ENCODE assay signal across 14 cellular contexts in genomic region chr4:113437124-113437523, GRCh38.
DNase-seq lines count a peak whose midpoint lies in the region; ATAC-seq and TF ChIP-seq lines count a peak whose summit lies in the region.
"Had no signal": no experiment of that assay in that cellular context is flagged by ENCODE, and none has a peak within 500 bp of the region (broad histone marks: within the 10 kb centered on the region; RNA-seq: fewer than 3 reads in every experiment).

No MANE protein-coding gene starts in this region.

- no peaks in the 10 kb centered on the region for H3K79me2 ChIP-seq in neural progenitor cell (ENCODE audit: low read depth)

- DNase-seq in Right ventricle myocardium inferior (ENCODE audit: missing footprints) (no peak), cardiac septum (ENCODE audit: low spot score) (no peak), fibroblast of mammary gland (ENCODE audit: low read depth) (peak; percentile 61), neural progenitor cell (ENCODE audit: low spot score) (no peak), D341Med (ENCODE audit: low spot score) (no peak)
- no peak for DNase-seq in activated naive CD4-positive, alpha-beta T cell (lab: John Stamatoyannopoulos, UW)
- DNase-seq in activated naive CD4-positive, alpha-beta T cell treated with anti-CD3 and anti-CD28 coated beads, Interleukin-2, amount 50 U/mL, for 72 hours (ENCODE audit: low spot score in 2 of 2) = no peak
- DNase-seq: activated CD4-positive, CD25-positive, alpha-beta regulatory T cell treated with anti-CD3 and anti-CD28 coated beads, Interleukin-2, amount 50 U/mL, for 72 hours; activated T-cell treated with anti-CD3 and anti-CD28 coated beads for 4 hours; amygdala; NCI-H1105 treated with DMSO at 0.1 percent for 48 hours; OCI-M1 had no signal

- peaks cover 6% of the 10 kb centered on the region for H3K4me1 ChIP-seq in neural progenitor cell

- H3K4me3 ChIP-seq in fibroblast of mammary gland (ENCODE audit: control insufficient read depth, low read depth, low read length) (no peak overlapping the region), neural progenitor cell (no peak overlapping the region)

- no peaks in the 10 kb centered on the region for H3F3A ChIP-seq in neural progenitor cell (ENCODE audit: low read depth)

- no peaks in the 10 kb centered on the region for H3K27me3 ChIP-seq in neural progenitor cell

- H3K9ac ChIP-seq in neural progenitor cell = no peak overlapping the region

- no peaks in the 10 kb centered on the region for H3K27me3 Mint-ChIP-seq in neural progenitor cell (ENCODE audit: insufficient read depth, low read depth)

- H4K20me1 ChIP-seq in neural progenitor cell (ENCODE audit: low read depth) = no peaks in the 10 kb centered on the region

- no peak overlapping the region for H3K27ac Mint-ChIP-seq in neural progenitor cell
- no peak overlapping the region for H3K27ac Mint-ChIP-seq in activated naive CD4-positive, alpha-beta T cell treated with anti-CD3 and anti-CD28 coated beads, Interleukin-2, amount 50 U/mL, for 72 hours
- H3K27ac Mint-ChIP-seq: T-helper 1 cell treated with Interleukin-12 subunit alpha and Interleukin-12 subunit beta and Interleukin-4 antibody, amounts not matched to agents 30 μg/mL and 1 μg/mL, for 36 hours had no signal

- H3K9me3 ChIP-seq in neural progenitor cell (ENCODE audit: low read depth) = no peaks in the 10 kb centered on the region

- no peak for TF ChIP-seq CTCF in fibroblast of mammary gland (conservative IDR thresholded peaks at IDR 0.05; ENCODE audit: control insufficient read depth, insufficient read depth, low read depth, low read length)
- no peak for TF ChIP-seq CTCF in neural progenitor cell (IDR thresholded peaks at IDR 0.05)

- no peaks in the 10 kb centered on the region for H3K9me3 Mint-ChIP-seq in neural progenitor cell
- peaks cover 0 to 15% of the 10 kb centered on the region in 2 donors for H3K9me3 Mint-ChIP-seq in activated naive CD4-positive, alpha-beta T cell treated with anti-CD3 and anti-CD28 coated beads, Interleukin-2, amount 50 U/mL, for 72 hours
- H3K9me3 Mint-ChIP-seq: T-helper 1 cell treated with Interleukin-12 subunit alpha and Interleukin-12 subunit beta and Interleukin-4 antibody, amounts not matched to agents 30 μg/mL and 1 μg/mL, for 36 hours had no signal

- H3K4me3 Mint-ChIP-seq in neural progenitor cell = no peak overlapping the region
- H3K4me3 Mint-ChIP-seq: T-helper 1 cell treated with Interleukin-12 subunit alpha and Interleukin-12 subunit beta and Interleukin-4 antibody, amounts not matched to agents 30 μg/mL and 1 μg/mL, for 36 hours had no signal

- no peak overlapping the region for H3K4me2 ChIP-seq in neural progenitor cell

- no peak overlapping the region for H3K27ac ChIP-seq in neural progenitor cell

- H3K36me3 Mint-ChIP-seq in neural progenitor cell = no peaks in the 10 kb centered on the region
- peaks cover 6 to 13% of the 10 kb centered on the region in 2 donors for H3K36me3 Mint-ChIP-seq in activated naive CD4-positive, alpha-beta T cell treated with anti-CD3 and anti-CD28 coated beads, Interleukin-2, amount 50 U/mL, for 72 hours

- peak; percentile 46 for ATAC-seq in Right ventricle myocardium inferior
- ATAC-seq in HG03442 (IDR thresholded peaks at IDR 0.05; ENCODE audit: unreplicated experiment) = no peak
- ATAC-seq in activated naive CD4-positive, alpha-beta T cell treated with anti-CD3 and anti-CD28 coated beads, Interleukin-2, amount 50 U/mL, for 72 hours = no peak

- intact Hi-C loops in Right ventricle myocardium inferior (cut with DNase I) (no loop called here), cardiac septum (cut with DNase I) (loop anchor here (5.0 kb wide), 1 partner anchor 40 kb away; no protein-coding TSS in a partner anchor)

- no peaks in the 10 kb centered on the region for H3K36me3 ChIP-seq in neural progenitor cell

- H3K4me1 Mint-ChIP-seq in neural progenitor cell = peaks cover 15% of the 10 kb centered on the region

- peak overlapping the region; percentile 81 for H2AFZ ChIP-seq in neural progenitor cell (replicated peaks)
